ENCODE assay signal across 6 cellular contexts in the genomic region with DNA sequence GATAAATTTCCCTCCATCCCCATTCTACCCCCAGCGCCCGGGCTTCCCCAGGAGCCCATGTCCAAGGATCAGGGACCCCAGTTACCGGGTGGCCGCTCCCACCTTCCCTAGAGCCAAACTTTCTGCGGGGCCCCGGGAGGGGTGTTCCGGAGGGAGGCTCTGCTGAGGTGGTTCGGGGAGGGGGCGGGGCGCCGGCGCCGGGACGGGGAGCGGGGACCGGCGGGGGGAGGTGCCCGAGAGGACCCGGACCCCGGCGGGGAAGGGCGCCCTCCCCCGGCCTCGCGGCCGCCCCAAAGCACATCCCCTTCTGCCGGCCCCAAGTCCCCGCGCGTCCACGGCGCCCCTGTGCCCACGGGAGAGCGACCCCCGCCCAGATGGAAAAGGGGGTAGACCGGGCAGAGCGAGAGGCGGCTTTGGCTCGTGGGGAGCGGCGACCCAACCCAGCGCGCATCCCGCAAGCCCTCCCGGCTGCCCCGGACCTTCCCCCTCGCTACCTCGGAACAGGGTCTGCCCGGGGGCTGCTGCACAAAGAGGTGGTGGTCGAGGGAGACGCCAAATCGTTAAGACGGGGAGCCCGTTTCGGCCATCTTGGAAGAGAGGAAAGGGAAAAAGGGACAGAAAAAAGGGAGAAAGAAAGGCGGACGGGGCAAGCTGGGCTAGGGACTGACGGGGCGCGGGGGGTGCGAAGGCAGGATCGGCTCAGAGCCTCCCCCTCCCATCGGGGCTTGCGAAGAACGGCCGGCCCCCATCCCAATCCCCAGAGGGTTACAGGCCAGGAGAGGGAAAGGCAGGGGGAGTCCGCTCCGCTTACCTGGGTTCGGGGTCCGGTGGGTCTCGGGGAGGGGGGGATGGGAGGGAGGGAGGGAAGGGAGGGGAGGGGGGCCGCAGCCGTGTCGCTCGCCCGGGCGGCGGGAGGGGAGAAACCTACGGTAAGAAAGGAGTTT. TPM values are rescaled to one million over a fixed set of nuclear protein-coding genes. Genes with fewer than 3 reads are reported as not detected.
DNase-seq lines count a peak whose midpoint lies in the region; ATAC-seq and TF ChIP-seq lines count a peak whose summit lies in the region.

No MANE protein-coding gene starts in this region.

- peaks cover 43 to 47% (median 46%) of the 10 kb centered on the region in 3 donors for H3K4me1 Mint-ChIP-seq in T-cell
- peaks cover 41 to 45% of the 10 kb centered on the region in 2 donors for H3K4me1 Mint-ChIP-seq in immature natural killer cell

- H3K27me3 Mint-ChIP-seq in T-cell (peaks cover 21 to 67% of the 10 kb centered on the region in 2 donors), immature natural killer cell (ENCODE audit: low read depth in 3 of 3) (peaks cover 41 to 62% (median 48%) of the 10 kb centered on the region in 3 donors)

- H3K4me3 ChIP-seq in GM12875 (ENCODE audit: low read depth, low read length): peak overlapping the region; percentile 61

- peaks cover 2% of the 10 kb centered on the region for H3K36me3 Mint-ChIP-seq in T-cell
- H3K36me3 Mint-ChIP-seq in immature natural killer cell: peaks cover 0 to 3% (median 0%) of the 10 kb centered on the region in 3 donors

- H3K4me3 Mint-ChIP-seq in T-cell: peak overlapping the region; percentile 64 to 72 (median 70)
- peak overlapping the region; percentile 19 to 68 (median 29) for H3K4me3 Mint-ChIP-seq in immature natural killer cell

- H3K9me3 Mint-ChIP-seq in T-cell (no peaks in the 10 kb centered on the region), immature natural killer cell (peaks cover 0 to 3% (median 0%) of the 10 kb centered on the region in 6 donors)

- H3K27ac Mint-ChIP-seq in T-cell (no peak overlapping the region), immature natural killer cell (no peak overlapping the region)

- CTCF ChIA-PET in T-cell (lab: Charles Lee): no interaction called here

- ATAC-seq in T-cell (replicated peaks in 1 of 4): no peak
- no peak for ATAC-seq in HG03175 (IDR thresholded peaks at IDR 0.05; ENCODE audit: unreplicated experiment)
- no peak for ATAC-seq in omental fat pad (ENCODE audit: low FRiP score)

- DNase-seq in T-cell: no peak
- DNase-seq in immature natural killer cell: no peak
- no peak for DNase-seq in omental fat pad (ENCODE audit: low spot score)
- no peak for DNase-seq in KG1 (lab: John Stamatoyannopoulos, UW)

- TF ChIP-seq CTCF in GM12875 (IDR thresholded peaks at IDR 0.05; ENCODE audit: borderline replicate concordance, insufficient read depth, low read depth, low read length) (peak; percentile 30; the same call in 1 of the 2 replicates), omental fat pad (IDR thresholded peaks at IDR 0.05) (no peak)

- POLR2A ChIA-PET in T-cell (lab: Charles Lee): no interaction called here

RNA-seq across cellular contexts. Expression of gene PCGF2, which starts 0.5 kb away (rescaled TPM):
- total RNA-seq in T-cell (under 1 TPM in 3 of 5 donors, not detected in 2; 0.28 to 0.69 (median 0.53) TPM), omental fat pad (10 to 100 TPM in 1 of 4 donors, 1 to 10 TPM in 3; 3.2 to 17.0 (median 6.1) TPM)
- polyA plus RNA-seq in immature natural killer cell: not detected

RNA-seq across cellular contexts. Expression of gene PSMB3, which starts 4.9 kb away (rescaled TPM):
- total RNA-seq in T-cell: 100 to 1,000 TPM in 3 of 5 donors, 10 to 100 TPM in 2; 81.2 to 116 (median 104) TPM
- 100 to 1,000 TPM; 509 to 821 (median 662) TPM for polyA plus RNA-seq in immature natural killer cell
- 100 to 1,000 TPM; 140 to 169 (median 155) TPM for total RNA-seq in omental fat pad

RNA-seq across cellular contexts. Expression of gene CISD3, which starts 17.5 kb away (rescaled TPM):
- 10 to 100 TPM; 10.7 to 21.5 (median 17.7) TPM for total RNA-seq in T-cell
- 100 to 1,000 TPM; 143 to 197 (median 160) TPM for polyA plus RNA-seq in immature natural killer cell
- 10 to 100 TPM in 3 of 4 donors, 1 to 10 TPM in 1; 7.6 to 25.5 (median 15.7) TPM for total RNA-seq in omental fat pad

RNA-seq across cellular contexts. Expression of gene MLLT6, which starts 42.6 kb away (rescaled TPM):
- 100 to 1,000 TPM; 412 to 506 (median 480) TPM for total RNA-seq in T-cell
- polyA plus RNA-seq in immature natural killer cell: 10 to 100 TPM in 1 of 3 donors, 1 to 10 TPM in 2; 3.8 to 24.5 (median 7.4) TPM
- 100 to 1,000 TPM in 1 of 4 donors, 10 to 100 TPM in 3; 38.7 to 108 (median 54.8) TPM for total RNA-seq in omental fat pad

RNA-seq across cellular contexts. Expression of gene PIP4K2B, which starts 51.7 kb away (rescaled TPM):
- total RNA-seq in T-cell (10 to 100 TPM; 36.4 to 60.3 (median 52.6) TPM), omental fat pad (10 to 100 TPM; 25.7 to 79.0 (median 47.2) TPM)
- polyA plus RNA-seq in immature natural killer cell: 10 to 100 TPM in 2 of 3 donors, 1 to 10 TPM in 1; 6.2 to 15.4 (median 12.5) TPM
